12 cellular contexts compared by ENCODE assay signal in the genomic region with DNA sequence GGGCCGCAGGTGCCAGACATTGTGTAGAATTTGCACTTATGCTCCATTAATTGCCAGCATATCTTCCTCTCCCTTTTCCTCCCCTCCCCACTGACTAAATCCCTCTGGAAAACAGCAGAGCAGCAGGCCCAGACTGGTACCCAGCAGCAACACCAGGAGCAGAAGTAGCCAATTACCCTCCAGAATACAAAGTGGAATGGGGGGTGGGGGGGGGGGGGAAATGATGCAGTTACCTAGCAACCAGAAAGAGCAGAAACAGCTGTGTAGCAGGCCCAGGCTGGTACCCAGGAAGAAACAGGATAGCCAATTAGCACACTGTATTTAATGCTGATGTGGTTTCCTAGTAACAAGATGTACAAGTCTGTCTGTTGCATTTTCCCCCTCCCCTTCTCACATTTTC. TPM values are rescaled to one million over a fixed set of nuclear protein-coding genes. Genes with fewer than 3 reads are reported as not detected.
DNase-seq lines count a peak whose midpoint lies in the region; ATAC-seq and TF ChIP-seq lines count a peak whose summit lies in the region.
"Had no signal": no experiment of that assay in that cellular context is flagged by ENCODE, and none has a peak within 500 bp of the region (broad histone marks: within the 10 kb centered on the region; RNA-seq: fewer than 3 reads in every experiment).

No MANE protein-coding gene starts in this region.

- POLR2A ChIA-PET in naive thymus-derived CD8-positive, alpha-beta T cell (lab: Charles Lee): interaction anchor here (0.6 kb wide), 1 partner anchor 294 kb away, joined by 5 read pairs; no protein-coding TSS in a partner anchor
- POLR2A ChIA-PET in activated CD8-positive, alpha-beta T cell treated with anti-CD3 and anti-CD28 coated beads, Interleukin-2, amount 10 ng/mL, durations not matched to agents 7 days and 5 days (lab: Charles Lee): no interaction called here

- H3K27ac Mint-ChIP-seq in brain: peak overlapping the region; percentile 59 to 90 (median 87)
- H3K27ac Mint-ChIP-seq in naive thymus-derived CD8-positive, alpha-beta T cell: peak overlapping the region in 3 of 10 donors; percentile 65 to 80 (median 69)
- H3K27ac Mint-ChIP-seq in activated CD8-positive, alpha-beta T cell treated with anti-CD3 and anti-CD28 coated beads, Interleukin-2, amount 10 ng/mL, durations not matched to agents 7 days and 5 days: no peak overlapping the region
- H3K27ac Mint-ChIP-seq: effector memory CD8-positive, alpha-beta T cell had no signal

- CTCF ChIA-PET in activated CD8-positive, alpha-beta T cell treated with anti-CD3 and anti-CD28 coated beads, Interleukin-2, amount 10 ng/mL, durations not matched to agents 7 days and 5 days (lab: Charles Lee): interaction anchor here (0.9 kb wide), 1 partner anchor 314 kb away, joined by 5 read pairs; no protein-coding TSS in a partner anchor

- peak; percentile 46 to 58 for ATAC-seq in naive thymus-derived CD8-positive, alpha-beta T cell
- ATAC-seq in HG02763 (IDR thresholded peaks at IDR 0.05; ENCODE audit: unreplicated experiment): no peak
- ATAC-seq in GM21737 (IDR thresholded peaks at IDR 0.05; ENCODE audit: unreplicated experiment): no peak
- ATAC-seq in activated CD8-positive, alpha-beta T cell treated with anti-CD3 and anti-CD28 coated beads, Interleukin-2, amount 10 ng/mL, durations not matched to agents 7 days and 5 days: no peak
- ATAC-seq: effector memory CD8-positive, alpha-beta T cell had no signal

- H3K4me3 Mint-ChIP-seq in brain: peak overlapping the region in 4 of 5 experiments; percentile 38 to 73 (median 64)
- no peak overlapping the region for H3K4me3 Mint-ChIP-seq in naive thymus-derived CD8-positive, alpha-beta T cell
- no peak overlapping the region for H3K4me3 Mint-ChIP-seq in activated CD8-positive, alpha-beta T cell treated with anti-CD3 and anti-CD28 coated beads, Interleukin-2, amount 10 ng/mL, durations not matched to agents 7 days and 5 days
- H3K4me3 Mint-ChIP-seq: effector memory CD8-positive, alpha-beta T cell had no signal

- no peak for TF ChIP-seq CTCF in brain (conservative IDR thresholded peaks at IDR 0.05)

- peaks cover 15% of the 10 kb centered on the region for H3K36me3 Mint-ChIP-seq in brain
- H3K36me3 Mint-ChIP-seq in naive thymus-derived CD8-positive, alpha-beta T cell: peaks cover 0 to 28% (median 7%) of the 10 kb centered on the region in 3 donors
- H3K36me3 Mint-ChIP-seq in activated CD8-positive, alpha-beta T cell treated with anti-CD3 and anti-CD28 coated beads, Interleukin-2, amount 10 ng/mL, durations not matched to agents 7 days and 5 days (ENCODE audit: low read depth): peaks cover 14% of the 10 kb centered on the region

- H3K4me1 Mint-ChIP-seq in brain: peaks cover 100% of the 10 kb centered on the region
- peaks cover 26 to 67% (median 47%) of the 10 kb centered on the region in 4 donors for H3K4me1 Mint-ChIP-seq in naive thymus-derived CD8-positive, alpha-beta T cell
- H3K4me1 Mint-ChIP-seq in activated CD8-positive, alpha-beta T cell treated with anti-CD3 and anti-CD28 coated beads, Interleukin-2, amount 10 ng/mL, durations not matched to agents 7 days and 5 days (ENCODE audit: low read depth): peaks cover 18% of the 10 kb centered on the region

- DNase-seq in DMS79 (lab: John Stamatoyannopoulos, UW) (peak; percentile 13), NCI-H2081 (lab: John Stamatoyannopoulos, UW) (peak; percentile 42 to 75), NCI-H1092 treated with DMSO at 0.1 percent for 48 hours (lab: John Stamatoyannopoulos, UW) (no peak)
- peak in 2 of 10 donors; percentile 13 to 20 for DNase-seq in naive thymus-derived CD8-positive, alpha-beta T cell
- no peak for DNase-seq in activated CD8-positive, alpha-beta T cell treated with anti-CD3 and anti-CD28 coated beads, Interleukin-2, amount 10 ng/mL, durations not matched to agents 7 days and 5 days
- DNase-seq: activated gamma-delta T cell treated with Interleukin-2 at 50 U/mL for 16 hours; effector memory CD8-positive, alpha-beta T cell; foreskin melanocyte; tibial artery had no signal

- no peaks in the 10 kb centered on the region for H3K27me3 Mint-ChIP-seq in brain
- H3K27me3 Mint-ChIP-seq in naive thymus-derived CD8-positive, alpha-beta T cell: no peaks in the 10 kb centered on the region
- H3K27me3 Mint-ChIP-seq in activated CD8-positive, alpha-beta T cell treated with anti-CD3 and anti-CD28 coated beads, Interleukin-2, amount 10 ng/mL, durations not matched to agents 7 days and 5 days (ENCODE audit: low read depth): no peaks in the 10 kb centered on the region
- H3K27me3 Mint-ChIP-seq: effector memory CD8-positive, alpha-beta T cell had no signal

- no peaks in the 10 kb centered on the region for H3K9me3 Mint-ChIP-seq in brain
- no peaks in the 10 kb centered on the region for H3K9me3 Mint-ChIP-seq in naive thymus-derived CD8-positive, alpha-beta T cell
- H3K9me3 Mint-ChIP-seq in activated CD8-positive, alpha-beta T cell treated with anti-CD3 and anti-CD28 coated beads, Interleukin-2, amount 10 ng/mL, durations not matched to agents 7 days and 5 days (ENCODE audit: insufficient read depth): no peaks in the 10 kb centered on the region
- H3K9me3 Mint-ChIP-seq: effector memory CD8-positive, alpha-beta T cell had no signal

RNA-seq across cellular contexts. Expression of a gene that starts 52.3 kb away (rescaled TPM):
- polyA plus RNA-seq in brain (ENCODE audit: insufficient read depth, low read depth, low replicate concordance): 11.2 TPM
- total RNA-seq in naive thymus-derived CD8-positive, alpha-beta T cell: 10 to 100 TPM; 79.5 to 89.2 TPM
- polyA plus RNA-seq in naive thymus-derived CD8-positive, alpha-beta T cell: 10 to 100 TPM; 15.2 to 29.6 (median 16.3) TPM
- 10 to 100 TPM; 16.5 to 19.2 TPM for total RNA-seq in activated CD8-positive, alpha-beta T cell treated with anti-CD3 and anti-CD28 coated beads, Interleukin-2, amount 10 ng/mL, durations not matched to agents 7 days and 5 days

Comparison
In these comparisons a context has a peak if more than half of its experiments do, and no peak if none do; other contexts are left out.
1. DNase-seq: peak in DMS79 (single experiment) and NCI-H2081 (2 of 2); none in NCI-H1092 treated with DMSO at 0.1 percent for 48 hours (single experiment) and activated CD8-positive, alpha-beta T cell treated with anti-CD3 and anti-CD28 coated beads, Interleukin-2, amount 10 ng/mL, durations not matched to agents 7 days and 5 days (single experiment).
2. H3K4me3 Mint-ChIP-seq: peak in brain (4 of 5); none in naive thymus-derived CD8-positive, alpha-beta T cell (0 of 10) and activated CD8-positive, alpha-beta T cell treated with anti-CD3 and anti-CD28 coated beads, Interleukin-2, amount 10 ng/mL, durations not matched to agents 7 days and 5 days (single experiment).
3. ATAC-seq: peak in naive thymus-derived CD8-positive, alpha-beta T cell (2 of 2); none in HG02763 (single experiment), GM21737 (single experiment) and activated CD8-positive, alpha-beta T cell treated with anti-CD3 and anti-CD28 coated beads, Interleukin-2, amount 10 ng/mL, durations not matched to agents 7 days and 5 days (single experiment).